23 cellular contexts compared by ENCODE assay signal in genomic region chr9:4224181-4224580, GRCh38.
"Had no signal": no experiment of that assay in that cellular context is flagged by ENCODE, and none has a peak within 500 bp of the region (broad histone marks: within the 10 kb centered on the region; RNA-seq: fewer than 3 reads in every experiment).

No MANE protein-coding gene starts in this region.

- H3K9me3 Mint-ChIP-seq: activated T-cell treated with anti-CD3 and anti-CD28 coated beads, Interleukin-2, amount 50 U/mL, for 24 hours had no signal

- H3K27ac Mint-ChIP-seq: activated CD8-positive, alpha-beta memory T cell treated with anti-CD3 and anti-CD28 coated beads, Interleukin-2, amount 10 ng/mL, durations not matched to agents 7 days and 5 days; activated T-helper 1 cell treated with anti-CD3 and anti-CD28 coated beads, Interleukin-12 subunit alpha, Interleukin-12 subunit beta, Interleukin-2, Interleukin-4 antibody, amounts not matched to agents 30 ng/mL and 10 ng/mL and 1 ng/mL, durations not matched to agents 14 hours and 24 hours and 36 hours; T-helper 17 cell; WTC11 had no signal

- H3K4me3 ChIP-seq: body of pancreas, Peyer's patch had no signal

- DNase-seq: activated CD4-positive, alpha-beta T cell treated with anti-CD3 and anti-CD28 coated beads for 48 hours; activated CD4-positive, alpha-beta T cell treated with anti-CD3 and anti-CD28 coated beads, Interleukin-2, amount 50 U/mL, for 4 hours; activated CD4-positive, CD25-positive, alpha-beta regulatory T cell treated with anti-CD3 and anti-CD28 coated beads, Interleukin-2, amount 50 U/mL, for 72 hours; activated CD8-positive, alpha-beta memory T cell treated with anti-CD3 and anti-CD28 coated beads, Interleukin-2, amount 10 ng/mL, durations not matched to agents 7 days and 5 days; activated effector memory CD4-positive, alpha-beta T cell treated with Interleukin-2 at 50 U/mL for 16 hours; activated naive CD4-positive, alpha-beta T cell; activated T-cell treated with anti-CD3 and anti-CD28 coated beads, Interleukin-2, amount 50 U/mL, for 24 hours; aorta; body of pancreas; KG1; NCI-H1048; NCI-H1930; NCI-H2171; NCI-H226; NCI-H526 treated with DMSO at 0.1 percent for 48 hours; NCI-H82; Peyer's patch; SHP77; T-helper 17 cell; T-helper 9 cell had no signal

- H3K9me3 ChIP-seq: body of pancreas, Peyer's patch had no signal

- H3K27me3 Mint-ChIP-seq: activated naive CD4-positive, alpha-beta T cell treated with anti-CD3 and anti-CD28 coated beads, Interleukin-2, amount 50 U/mL, for 24 hours had no signal

- H3K4me1 ChIP-seq: body of pancreas, Peyer's patch had no signal

- H3K36me3 ChIP-seq: Peyer's patch had no signal

- H3K36me3 Mint-ChIP-seq: activated CD8-positive, alpha-beta memory T cell treated with anti-CD3 and anti-CD28 coated beads, Interleukin-2, amount 10 ng/mL, durations not matched to agents 7 days and 5 days; activated naive CD4-positive, alpha-beta T cell treated with anti-CD3 and anti-CD28 coated beads, Interleukin-2, amount 50 U/mL, for 24 hours had no signal

- H3K4me3 Mint-ChIP-seq: activated CD8-positive, alpha-beta memory T cell treated with anti-CD3 and anti-CD28 coated beads, Interleukin-2, amount 10 ng/mL, durations not matched to agents 7 days and 5 days; activated naive CD4-positive, alpha-beta T cell treated with anti-CD3 and anti-CD28 coated beads, Interleukin-2, amount 50 U/mL, for 24 hours; activated T-cell treated with anti-CD3 and anti-CD28 coated beads, Interleukin-2, amount 50 U/mL, for 24 hours; activated T-helper 1 cell treated with anti-CD3 and anti-CD28 coated beads, Interleukin-12 subunit alpha, Interleukin-12 subunit beta, Interleukin-2, Interleukin-4 antibody, amounts not matched to agents 30 ng/mL and 10 ng/mL and 1 ng/mL, durations not matched to agents 14 hours and 24 hours and 36 hours; T-helper 17 cell; WTC11 had no signal

- H3K4me1 Mint-ChIP-seq: activated CD8-positive, alpha-beta memory T cell treated with anti-CD3 and anti-CD28 coated beads, Interleukin-2, amount 10 ng/mL, durations not matched to agents 7 days and 5 days; T-helper 17 cell had no signal

- H3K27me3 ChIP-seq: body of pancreas, Peyer's patch had no signal

- H3K27ac ChIP-seq: Peyer's patch had no signal
